In genomic region chr19:12938536-12939291, GRCh38 we compare ENCODE assay signal across 8 cellular contexts. TPM values are rescaled to one million over a fixed set of nuclear protein-coding genes. Genes with fewer than 3 reads are reported as not detected.
DNase-seq lines count a peak whose midpoint lies in the region; ATAC-seq and TF ChIP-seq lines count a peak whose summit lies in the region.

CALR (plus strand) TSS chr19:12938609; CDS start chr19:12938680, 71 bp downstream.

- TF ChIP-seq CTCF in nephron progenitor cell (IDR thresholded peaks at IDR 0.05) = no peak

- H3K4me3 Mint-ChIP-seq in activated CD4-positive, alpha-beta T cell treated with anti-CD3 and anti-CD28 coated beads, Interleukin-2, amount 10 ng/mL, durations not matched to agents 24 days and 14 days = peak within 1 kb of the TSS; percentile 98
- peak within 1 kb of the TSS; percentile 100 for H3K4me3 Mint-ChIP-seq in nephron progenitor cell

- H3K9me3 Mint-ChIP-seq in activated CD4-positive, alpha-beta T cell treated with anti-CD3 and anti-CD28 coated beads, Interleukin-2, amount 10 ng/mL, durations not matched to agents 24 days and 14 days = no peaks in the 10 kb centered on the region
- no peaks in the 10 kb centered on the region for H3K9me3 Mint-ChIP-seq in nephron progenitor cell

- no peaks in the 10 kb centered on the region for H3K27me3 Mint-ChIP-seq in activated CD4-positive, alpha-beta T cell treated with anti-CD3 and anti-CD28 coated beads, Interleukin-2, amount 10 ng/mL, durations not matched to agents 24 days and 14 days
- no peaks in the 10 kb centered on the region for H3K27me3 Mint-ChIP-seq in nephron progenitor cell (ENCODE audit: low read depth, poor library complexity)

- H3K27ac Mint-ChIP-seq in activated CD4-positive, alpha-beta T cell treated with anti-CD3 and anti-CD28 coated beads, Interleukin-2, amount 10 ng/mL, durations not matched to agents 24 days and 14 days = peak within 1 kb of the TSS; percentile 91
- H3K27ac Mint-ChIP-seq in nephron progenitor cell = peak within 1 kb of the TSS; percentile 98

- peak; percentile 50 for DNase-seq in NCI-H748 (lab: John Stamatoyannopoulos, UW; ENCODE audit: unreplicated experiment)
- no peak for DNase-seq in NCI-H748 treated with DMSO at 0.1 percent for 48 hours (lab: John Stamatoyannopoulos, UW)
- DNase-seq in activated CD4-positive, alpha-beta T cell treated with anti-CD3 and anti-CD28 coated beads, Interleukin-2, amount 10 ng/mL, durations not matched to agents 24 days and 14 days = no peak
- peak; percentile 29 for DNase-seq in fibroblast of gingiva (ENCODE audit: low read depth)
- no peak for DNase-seq in nephron progenitor cell

- peaks cover 50% of the 10 kb centered on the region for H3K36me3 Mint-ChIP-seq in activated CD4-positive, alpha-beta T cell treated with anti-CD3 and anti-CD28 coated beads, Interleukin-2, amount 10 ng/mL, durations not matched to agents 24 days and 14 days (ENCODE audit: low read depth)
- H3K36me3 Mint-ChIP-seq in nephron progenitor cell (ENCODE audit: low read depth) = peaks cover 53% of the 10 kb centered on the region

- ATAC-seq in HG03457 (IDR thresholded peaks at IDR 0.05; ENCODE audit: unreplicated experiment) (peak; percentile 2), GM21526 (IDR thresholded peaks at IDR 0.05; ENCODE audit: low FRiP score, unreplicated experiment) (no peak), GM19351 (IDR thresholded peaks at IDR 0.05; ENCODE audit: unreplicated experiment) (no peak)

- intact Hi-C loops in activated CD4-positive, alpha-beta T cell treated with anti-CD3 and anti-CD28 coated beads, Interleukin-2, amount 10 ng/mL, durations not matched to agents 24 days and 14 days (cut with micrococcal nuclease) = loop anchor here (1.0 to 10.0 kb wide), 4 partner anchors 204 to 1476 kb away; partner anchors contain the start of genes DDX39A, GET3 and TRIR

- H3K4me1 Mint-ChIP-seq in activated CD4-positive, alpha-beta T cell treated with anti-CD3 and anti-CD28 coated beads, Interleukin-2, amount 10 ng/mL, durations not matched to agents 24 days and 14 days = peaks cover 45% of the 10 kb centered on the region
- H3K4me1 Mint-ChIP-seq in nephron progenitor cell = peaks cover 62% of the 10 kb centered on the region

RNA-seq across cellular contexts. Expression of gene CALR, which starts in this region (rescaled TPM):
- 987 and 994 TPM in 2 replicates for total RNA-seq in activated CD4-positive, alpha-beta T cell treated with anti-CD3 and anti-CD28 coated beads, Interleukin-2, amount 10 ng/mL, durations not matched to agents 24 days and 14 days

Comparison
In these comparisons a context has a peak if more than half of its experiments do, and no peak if none do; other contexts are left out.
1. DNase-seq: peak in NCI-H748 (single experiment) and fibroblast of gingiva (single experiment); none in NCI-H748 treated with DMSO at 0.1 percent for 48 hours (single experiment), activated CD4-positive, alpha-beta T cell treated with anti-CD3 and anti-CD28 coated beads, Interleukin-2, amount 10 ng/mL, durations not matched to agents 24 days and 14 days (single experiment) and nephron progenitor cell (single experiment).